In the genomic region with DNA sequence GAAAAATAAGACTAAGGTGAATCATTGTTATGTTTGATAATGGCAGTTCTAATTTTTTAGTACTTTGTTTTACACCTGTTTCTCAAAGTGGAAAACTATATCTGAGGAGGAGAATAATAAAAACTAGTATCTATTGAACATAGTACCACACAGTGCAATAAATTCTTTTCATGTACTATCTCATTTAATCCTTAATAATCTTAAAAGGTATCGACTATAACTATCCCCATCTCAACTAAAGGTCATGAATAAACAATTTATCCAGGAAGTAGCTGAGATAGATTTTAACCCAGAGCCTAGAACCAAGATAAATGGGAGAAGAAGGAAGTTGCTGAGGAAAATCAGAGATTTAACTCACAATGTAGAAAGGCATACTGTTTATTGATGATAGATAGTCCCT, we compare ENCODE assay signal across 9 cellular contexts. TPM values are rescaled to one million over a fixed set of nuclear protein-coding genes. Genes with fewer than 3 reads are reported as not detected.
DNase-seq lines count a peak whose midpoint lies in the region; ATAC-seq and TF ChIP-seq lines count a peak whose summit lies in the region.
"Had no signal": no experiment of that assay in that cellular context is flagged by ENCODE, and none has a peak within 500 bp of the region (broad histone marks: within the 10 kb centered on the region; RNA-seq: fewer than 3 reads in every experiment).

No MANE protein-coding gene starts in this region.

- H3K4me1 ChIP-seq in BLaER1 (peaks cover 69% of the 10 kb centered on the region), Karpas-422 (ENCODE audit: low read length) (peaks cover 79% of the 10 kb centered on the region)

- no peak overlapping the region for H3K27ac Mint-ChIP-seq in neural crest cell (ENCODE audit: unreplicated experiment)

- H2AFZ ChIP-seq in Karpas-422 (ENCODE audit: low read length): no peak overlapping the region

- peaks cover 16% of the 10 kb centered on the region for H3K27me3 Mint-ChIP-seq in neural crest cell (ENCODE audit: low read depth)

- H3K4me3 ChIP-seq in BLaER1: peak overlapping the region; percentile 86
- H3K4me3 ChIP-seq in Karpas-422 (ENCODE audit: low read length): peak overlapping the region; percentile 92
- H3K4me3 ChIP-seq in dorsolateral prefrontal cortex: peak overlapping the region in 53 of 59 donors; percentile 8 to 99 (median 94)

- peaks cover 35% of the 10 kb centered on the region for H3K4me1 Mint-ChIP-seq in neural crest cell

- intact Hi-C loops in dorsolateral prefrontal cortex (cut with DNase I): loop anchor here (10.0 kb wide), 3 partner anchors 173 to 1347 kb away; a partner anchor contains a TSS
- intact Hi-C loops in posterior vena cava (cut with DNase I): loop anchor here in 1 of 2 donors (10.0 kb wide), 1 partner anchor 153 kb away; no protein-coding TSS in a partner anchor

- H3K79me2 ChIP-seq in Karpas-422 (ENCODE audit: low read length): peaks cover 82% of the 10 kb centered on the region

- TF ChIP-seq CTCF in dorsolateral prefrontal cortex (IDR thresholded peaks at IDR 0.05 in 54 of 56, conservative IDR thresholded peaks at IDR 0.05 in 2 of 56; ENCODE audit: low read depth in 1 of 56, partially characterized antibody in 56 of 56) (no peak), neural crest cell (conservative IDR thresholded peaks at IDR 0.05) (no peak)

- H3K9me3 ChIP-seq in BLaER1: no peaks in the 10 kb centered on the region
- no peaks in the 10 kb centered on the region for H3K9me3 ChIP-seq in Karpas-422 (ENCODE audit: low read length)

- H3K36me3 Mint-ChIP-seq in neural crest cell (ENCODE audit: low read depth): no peaks in the 10 kb centered on the region

- no peaks in the 10 kb centered on the region for H3K9me3 Mint-ChIP-seq in neural crest cell

- H3K4me2 ChIP-seq in BLaER1 (peak overlapping the region; percentile 80), Karpas-422 (ENCODE audit: low read depth, low read length, poor library complexity, severe bottlenecking) (peak overlapping the region; percentile 94)

- H3K27me3 ChIP-seq in BLaER1 (no peaks in the 10 kb centered on the region), Karpas-422 (ENCODE audit: low read length) (no peaks in the 10 kb centered on the region), dorsolateral prefrontal cortex (no peaks in the 10 kb centered on the region)

- H3K4me3 Mint-ChIP-seq in neural crest cell: peak overlapping the region; percentile 70

- H3K36me3 ChIP-seq in BLaER1 (no peaks in the 10 kb centered on the region), Karpas-422 (ENCODE audit: insufficient read depth, low read length) (peaks cover 33% of the 10 kb centered on the region)

- H3K9ac ChIP-seq in BLaER1 (no peak overlapping the region), Karpas-422 (ENCODE audit: low read length) (peak overlapping the region; percentile 99)

- ATAC-seq in HG02938 (IDR thresholded peaks at IDR 0.05; ENCODE audit: unreplicated experiment) (no peak), HG03196 (IDR thresholded peaks at IDR 0.05; ENCODE audit: unreplicated experiment) (no peak), GM21786 (IDR thresholded peaks at IDR 0.05; ENCODE audit: unreplicated experiment) (no peak)

- H3K9me2 ChIP-seq in Karpas-422 (replicated peaks; ENCODE audit: insufficient read depth, low read length): no peaks in the 10 kb centered on the region

- DNase-seq in Karpas-422: no peak
- DNase-seq in dorsolateral prefrontal cortex: no peak
- DNase-seq in neural crest cell (ENCODE audit: low read depth, low spot score): no peak
- DNase-seq in posterior vena cava (ENCODE audit: low spot score): no peak
- DNase-seq: NCI-H2171 had no signal

- H4K20me1 ChIP-seq in BLaER1 (peaks cover 69% of the 10 kb centered on the region), Karpas-422 (ENCODE audit: insufficient read depth, low read depth, low read length) (peaks cover 24% of the 10 kb centered on the region; the same call in 1 of the 2 replicates)

- H3K27ac ChIP-seq in BLaER1 (no peak overlapping the region), Karpas-422 (ENCODE audit: low read length) (peak overlapping the region; percentile 90), dorsolateral prefrontal cortex (no peak overlapping the region)

RNA-seq across cellular contexts. Expression of a gene that starts 2.5 kb away (rescaled TPM):
- 103 and 116 TPM in 2 replicates for total RNA-seq in Karpas-422 (2014; rRNA removed; shearing (Covaris generic); ENCODE audit: low replicate concordance)
- total RNA-seq in dorsolateral prefrontal cortex: 10 to 100 TPM; 10.0 to 28.8 (median 19.4) TPM
- total RNA-seq in neural crest cell: 9.5 and 10.4 TPM in 2 replicates
- total RNA-seq in posterior vena cava: 10 to 100 TPM; 21.9 to 26.8 TPM

RNA-seq across cellular contexts. Expression of a gene that starts 38.1 kb away (rescaled TPM):
- total RNA-seq in Karpas-422 (2014; rRNA removed; shearing (Covaris generic); ENCODE audit: low replicate concordance): 9.5 and 23.9 TPM in 2 replicates
- total RNA-seq in dorsolateral prefrontal cortex (1 to 10 TPM in 37 of 120 experiments, under 1 TPM in 52, not detected in 31; 0.22 to 3.0 (median 0.85) TPM), neural crest cell (not detected in 2 replicates), posterior vena cava (not detected)
